ENCODE assay signal across 1 cellular context in the genomic region with DNA sequence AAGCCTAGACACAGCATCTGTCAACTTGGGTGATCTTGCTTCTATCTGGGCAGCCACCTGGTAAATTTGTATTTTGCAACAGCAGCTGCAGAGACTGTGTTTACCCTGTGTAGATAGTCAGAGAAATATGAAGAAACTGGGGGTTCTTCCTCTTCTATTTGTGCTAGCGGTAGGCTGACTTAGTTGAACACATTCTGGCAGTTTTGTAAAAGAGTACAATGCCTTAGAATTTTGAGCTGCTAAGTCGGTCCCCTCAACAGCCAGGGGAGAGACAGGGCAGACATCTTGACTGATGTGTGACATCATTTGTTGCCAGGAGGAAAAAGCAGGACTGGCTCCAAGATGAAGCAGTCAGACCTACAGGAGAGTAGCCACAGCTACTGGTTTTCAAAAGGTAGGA.
TF ChIP-seq lines count a peak whose summit lies in the region.

No MANE protein-coding gene starts in this region.

TF ChIP-seq in H1, 55 proteins besides CTCF, POLR2A, EP300 and RAD21:
- TF ChIP-seq RFX5 (IDR thresholded peaks at IDR 0.05; ENCODE audit: borderline replicate concordance, low read depth, low read length), result peak; percentile 98
- TF ChIP-seq, protein P1, sequence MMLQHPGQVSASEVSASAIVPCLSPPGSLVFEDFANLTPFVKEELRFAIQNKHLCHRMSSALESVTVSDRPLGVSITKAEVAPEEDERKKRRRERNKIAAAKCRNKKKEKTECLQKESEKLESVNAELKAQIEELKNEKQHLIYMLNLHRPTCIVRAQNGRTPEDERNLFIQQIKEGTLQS (IDR thresholded peaks at IDR 0.05; ENCODE audit: insufficient read depth, low read depth, low read length), result no peak
- no peak for TF ChIP-seq CEBPB (IDR thresholded peaks at IDR 0.05; ENCODE audit: low read depth, low read length)
- TF ChIP-seq YY1 (IDR thresholded peaks at IDR 0.05; ENCODE audit: low read depth, low read length), result peak; percentile 81
- no peak for TF ChIP-seq RNF2 (IDR thresholded peaks at IDR 0.05; ENCODE audit: borderline replicate concordance, low read depth, low read length, missing control alignments, poor library complexity, severe bottlenecking)
- TF ChIP-seq, protein P2, sequence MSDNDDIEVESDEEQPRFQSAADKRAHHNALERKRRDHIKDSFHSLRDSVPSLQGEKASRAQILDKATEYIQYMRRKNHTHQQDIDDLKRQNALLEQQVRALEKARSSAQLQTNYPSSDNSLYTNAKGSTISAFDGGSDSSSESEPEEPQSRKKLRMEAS (IDR thresholded peaks at IDR 0.05), result no peak
- TF ChIP-seq SAP30 (IDR thresholded peaks at IDR 0.05; ENCODE audit: insufficient read depth, insufficient replicate concordance, low read length), result no peak
- TF ChIP-seq, protein P3, sequence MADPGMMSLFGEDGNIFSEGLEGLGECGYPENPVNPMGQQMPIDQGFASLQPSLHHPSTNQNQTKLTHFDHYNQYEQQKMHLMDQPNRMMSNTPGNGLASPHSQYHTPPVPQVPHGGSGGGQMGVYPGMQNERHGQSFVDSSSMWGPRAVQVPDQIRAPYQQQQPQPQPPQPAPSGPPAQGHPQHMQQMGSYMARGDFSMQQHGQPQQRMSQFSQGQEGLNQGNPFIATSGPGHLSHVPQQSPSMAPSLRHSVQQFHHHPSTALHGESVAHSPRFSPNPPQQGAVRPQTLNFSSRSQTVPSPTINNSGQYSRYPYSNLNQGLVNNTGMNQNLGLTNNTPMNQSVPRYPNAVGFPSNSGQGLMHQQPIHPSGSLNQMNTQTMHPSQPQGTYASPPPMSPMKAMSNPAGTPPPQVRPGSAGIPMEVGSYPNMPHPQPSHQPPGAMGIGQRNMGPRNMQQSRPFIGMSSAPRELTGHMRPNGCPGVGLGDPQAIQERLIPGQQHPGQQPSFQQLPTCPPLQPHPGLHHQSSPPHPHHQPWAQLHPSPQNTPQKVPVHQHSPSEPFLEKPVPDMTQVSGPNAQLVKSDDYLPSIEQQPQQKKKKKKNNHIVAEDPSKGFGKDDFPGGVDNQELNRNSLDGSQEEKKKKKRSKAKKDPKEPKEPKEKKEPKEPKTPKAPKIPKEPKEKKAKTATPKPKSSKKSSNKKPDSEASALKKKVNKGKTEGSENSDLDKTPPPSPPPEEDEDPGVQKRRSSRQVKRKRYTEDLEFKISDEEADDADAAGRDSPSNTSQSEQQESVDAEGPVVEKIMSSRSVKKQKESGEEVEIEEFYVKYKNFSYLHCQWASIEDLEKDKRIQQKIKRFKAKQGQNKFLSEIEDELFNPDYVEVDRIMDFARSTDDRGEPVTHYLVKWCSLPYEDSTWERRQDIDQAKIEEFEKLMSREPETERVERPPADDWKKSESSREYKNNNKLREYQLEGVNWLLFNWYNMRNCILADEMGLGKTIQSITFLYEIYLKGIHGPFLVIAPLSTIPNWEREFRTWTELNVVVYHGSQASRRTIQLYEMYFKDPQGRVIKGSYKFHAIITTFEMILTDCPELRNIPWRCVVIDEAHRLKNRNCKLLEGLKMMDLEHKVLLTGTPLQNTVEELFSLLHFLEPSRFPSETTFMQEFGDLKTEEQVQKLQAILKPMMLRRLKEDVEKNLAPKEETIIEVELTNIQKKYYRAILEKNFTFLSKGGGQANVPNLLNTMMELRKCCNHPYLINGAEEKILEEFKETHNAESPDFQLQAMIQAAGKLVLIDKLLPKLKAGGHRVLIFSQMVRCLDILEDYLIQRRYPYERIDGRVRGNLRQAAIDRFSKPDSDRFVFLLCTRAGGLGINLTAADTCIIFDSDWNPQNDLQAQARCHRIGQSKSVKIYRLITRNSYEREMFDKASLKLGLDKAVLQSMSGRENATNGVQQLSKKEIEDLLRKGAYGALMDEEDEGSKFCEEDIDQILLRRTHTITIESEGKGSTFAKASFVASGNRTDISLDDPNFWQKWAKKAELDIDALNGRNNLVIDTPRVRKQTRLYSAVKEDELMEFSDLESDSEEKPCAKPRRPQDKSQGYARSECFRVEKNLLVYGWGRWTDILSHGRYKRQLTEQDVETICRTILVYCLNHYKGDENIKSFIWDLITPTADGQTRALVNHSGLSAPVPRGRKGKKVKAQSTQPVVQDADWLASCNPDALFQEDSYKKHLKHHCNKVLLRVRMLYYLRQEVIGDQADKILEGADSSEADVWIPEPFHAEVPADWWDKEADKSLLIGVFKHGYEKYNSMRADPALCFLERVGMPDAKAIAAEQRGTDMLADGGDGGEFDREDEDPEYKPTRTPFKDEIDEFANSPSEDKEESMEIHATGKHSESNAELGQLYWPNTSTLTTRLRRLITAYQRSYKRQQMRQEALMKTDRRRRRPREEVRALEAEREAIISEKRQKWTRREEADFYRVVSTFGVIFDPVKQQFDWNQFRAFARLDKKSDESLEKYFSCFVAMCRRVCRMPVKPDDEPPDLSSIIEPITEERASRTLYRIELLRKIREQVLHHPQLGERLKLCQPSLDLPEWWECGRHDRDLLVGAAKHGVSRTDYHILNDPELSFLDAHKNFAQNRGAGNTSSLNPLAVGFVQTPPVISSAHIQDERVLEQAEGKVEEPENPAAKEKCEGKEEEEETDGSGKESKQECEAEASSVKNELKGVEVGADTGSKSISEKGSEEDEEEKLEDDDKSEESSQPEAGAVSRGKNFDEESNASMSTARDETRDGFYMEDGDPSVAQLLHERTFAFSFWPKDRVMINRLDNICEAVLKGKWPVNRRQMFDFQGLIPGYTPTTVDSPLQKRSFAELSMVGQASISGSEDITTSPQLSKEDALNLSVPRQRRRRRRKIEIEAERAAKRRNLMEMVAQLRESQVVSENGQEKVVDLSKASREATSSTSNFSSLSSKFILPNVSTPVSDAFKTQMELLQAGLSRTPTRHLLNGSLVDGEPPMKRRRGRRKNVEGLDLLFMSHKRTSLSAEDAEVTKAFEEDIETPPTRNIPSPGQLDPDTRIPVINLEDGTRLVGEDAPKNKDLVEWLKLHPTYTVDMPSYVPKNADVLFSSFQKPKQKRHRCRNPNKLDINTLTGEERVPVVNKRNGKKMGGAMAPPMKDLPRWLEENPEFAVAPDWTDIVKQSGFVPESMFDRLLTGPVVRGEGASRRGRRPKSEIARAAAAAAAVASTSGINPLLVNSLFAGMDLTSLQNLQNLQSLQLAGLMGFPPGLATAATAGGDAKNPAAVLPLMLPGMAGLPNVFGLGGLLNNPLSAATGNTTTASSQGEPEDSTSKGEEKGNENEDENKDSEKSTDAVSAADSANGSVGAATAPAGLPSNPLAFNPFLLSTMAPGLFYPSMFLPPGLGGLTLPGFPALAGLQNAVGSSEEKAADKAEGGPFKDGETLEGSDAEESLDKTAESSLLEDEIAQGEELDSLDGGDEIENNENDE (IDR thresholded peaks at IDR 0.05; ENCODE audit: insufficient replicate concordance, low read length), result no peak
- no peak for TF ChIP-seq HDAC6 (IDR thresholded peaks at IDR 0.05; ENCODE audit: low read depth, low read length)
- TF ChIP-seq GABPA (IDR thresholded peaks at IDR 0.05; ENCODE audit: borderline replicate concordance, insufficient read depth, low read length), result no peak
- TF ChIP-seq SIRT6 (IDR thresholded peaks at IDR 0.05; ENCODE audit: low read length), result no peak
- no peak for TF ChIP-seq SP4 (IDR thresholded peaks at IDR 0.05; ENCODE audit: low read length)
- peak; percentile 92 for TF ChIP-seq CREB1 (IDR thresholded peaks at IDR 0.05)
